ENCODE assay signal across 22 cellular contexts in genomic region chr1:89980605-89981004, GRCh38. TPM values are rescaled to one million over a fixed set of nuclear protein-coding genes. Genes with fewer than 3 reads are reported as not detected.
DNase-seq lines count a peak whose midpoint lies in the region; ATAC-seq and TF ChIP-seq lines count a peak whose summit lies in the region.
"Had no signal": no experiment of that assay in that cellular context is flagged by ENCODE, and none has a peak within 500 bp of the region (broad histone marks: within the 10 kb centered on the region; RNA-seq: fewer than 3 reads in every experiment).

No MANE protein-coding gene starts in this region.

- H3K4me3 ChIP-seq in mesenchymal stem cell (ENCODE audit: insufficient read depth in 1 of 2, low read depth in 1 of 2, low read length in 2 of 2): no peak overlapping the region
- H3K4me3 ChIP-seq: heart right ventricle, right atrium auricular region, vagina had no signal

- no peak overlapping the region for H3K4me3 Mint-ChIP-seq in WTC11
- H3K4me3 Mint-ChIP-seq: activated T-helper 17 cell treated with anti-CD3 and anti-CD28 coated beads, Interleukin-2, amount 50 U/mL, for 72 hours; T-cell had no signal

- H3K9ac ChIP-seq in mesenchymal stem cell (ENCODE audit: low read length): no peak overlapping the region

- no peak overlapping the region for H2AK5ac ChIP-seq in mesenchymal stem cell (ENCODE audit: low read length, severe bottlenecking)

- no peaks in the 10 kb centered on the region for H3K27me3 Mint-ChIP-seq in WTC11 (ENCODE audit: low read depth)
- H3K27me3 Mint-ChIP-seq: activated T-helper 17 cell treated with anti-CD3 and anti-CD28 coated beads, Interleukin-2, amount 50 U/mL, for 72 hours had no signal

- peak; percentile 67 for ATAC-seq in WTC11
- ATAC-seq in GM18520 (IDR thresholded peaks at IDR 0.05; ENCODE audit: unreplicated experiment): no peak
- no peak for ATAC-seq in HG02870 (IDR thresholded peaks at IDR 0.05; ENCODE audit: unreplicated experiment)
- ATAC-seq: activated T-helper 17 cell treated with anti-CD3 and anti-CD28 coated beads, Interleukin-2, amount 50 U/mL, for 72 hours; T-cell had no signal

- H2AFZ ChIP-seq in mesenchymal stem cell (ENCODE audit: low read depth, low read length): no peak overlapping the region

- H3K36me3 Mint-ChIP-seq in WTC11: peaks cover 4% of the 10 kb centered on the region; the same call in 1 of the 2 replicates
- H3K36me3 Mint-ChIP-seq: T-cell had no signal

- 0 out of 2 replicates have a peak overlapping the region, but pooled peaks have one; percentile 27 for H3K27ac Mint-ChIP-seq in WTC11
- H3K27ac Mint-ChIP-seq: activated T-helper 17 cell treated with anti-CD3 and anti-CD28 coated beads, Interleukin-2, amount 50 U/mL, for 72 hours; T-cell had no signal

- CTCF ChIA-PET in WTC11 (lab: Charles Lee): interaction anchor here (0.8 kb wide), 2 partner anchors 137 to 497 kb away, joined by 3 to 4 read pairs; no protein-coding TSS in a partner anchor

- no peaks in the 10 kb centered on the region for H3K9me3 ChIP-seq in mesenchymal stem cell (ENCODE audit: control insufficient read depth, low read length)
- H3K9me3 ChIP-seq: heart right ventricle, neutrophil, right atrium auricular region, vagina had no signal

- POLR2A ChIA-PET in WTC11 (lab: Charles Lee): no interaction called here

- H2BK12ac ChIP-seq in mesenchymal stem cell (ENCODE audit: low read length in 2 of 2): no peak overlapping the region

- no peak overlapping the region for H4K8ac ChIP-seq in mesenchymal stem cell (ENCODE audit: low read length)

- 88% methylated on average over 4 of the region's 4 CpGs for WGBS in mesenchymal stem cell

- DNase-seq in NCI-H2081 (lab: John Stamatoyannopoulos, UW) (peak; percentile 14 to 17), NCI-H2081 treated with DMSO at 0.1 percent for 48 hours (lab: John Stamatoyannopoulos, UW) (no peak), M059J (ENCODE audit: low read depth) (peak; percentile 76), WTC11 (ENCODE audit: low spot score) (no peak), mesenchymal stem cell (no peak)
- DNase-seq in activated effector memory CD4-positive, alpha-beta T cell treated with Interleukin-2 at 50 U/mL for 16 hours: no peak
- DNase-seq: DND-41; heart right ventricle; kidney glomerular epithelial cell; midbrain; NCI-H510A treated with DMSO at 0.1 percent for 48 hours; stimulated activated CD4-positive, alpha-beta T cell treated with anti-CD3 and anti-CD28 coated beads, Interleukin-1b, Interleukin-23, amount 100 ng/mL, for 48 hours; substantia nigra; T-cell had no signal

- H3K4ac ChIP-seq in mesenchymal stem cell (ENCODE audit: low read depth in 1 of 2, low read length in 2 of 2): no peak overlapping the region

- no peak overlapping the region for H3K27ac ChIP-seq in mesenchymal stem cell (ENCODE audit: low read length, poor library complexity, severe bottlenecking)
- H3K27ac ChIP-seq: HL-60, neutrophil, right atrium auricular region, vagina, VCaP had no signal

- peaks cover 12% of the 10 kb centered on the region for H3K4me1 Mint-ChIP-seq in WTC11
- H3K4me1 Mint-ChIP-seq: activated T-helper 17 cell treated with anti-CD3 and anti-CD28 coated beads, Interleukin-2, amount 50 U/mL, for 72 hours; T-cell had no signal

- H4K91ac ChIP-seq in mesenchymal stem cell (ENCODE audit: low read length): no peak overlapping the region

- no peaks in the 10 kb centered on the region for H3K79me1 ChIP-seq in mesenchymal stem cell (replicated peaks; ENCODE audit: low read length, poor library complexity, severe bottlenecking)

- H3K23ac ChIP-seq in mesenchymal stem cell (ENCODE audit: low read length in 2 of 2): no peak overlapping the region

- no peaks in the 10 kb centered on the region for H3K36me3 ChIP-seq in mesenchymal stem cell (ENCODE audit: control insufficient read depth in 1 of 2, insufficient read depth in 2 of 2, low read depth in 1 of 2, low read length in 2 of 2)
- H3K36me3 ChIP-seq: heart right ventricle, neutrophil, right atrium auricular region, vagina had no signal

- no peaks in the 10 kb centered on the region for H3K4me1 ChIP-seq in mesenchymal stem cell (ENCODE audit: control insufficient read depth, insufficient read depth, low read depth, low read length)
- H3K4me1 ChIP-seq: vagina had no signal

- H2BK120ac ChIP-seq in mesenchymal stem cell (ENCODE audit: low read depth, low read length): peak overlapping the region; percentile 49

- H3K4me2 ChIP-seq in mesenchymal stem cell (ENCODE audit: low read length, poor library complexity, severe bottlenecking): no peak overlapping the region

- H3K18ac ChIP-seq in mesenchymal stem cell (ENCODE audit: low read depth in 1 of 2, low read length in 2 of 2): no peak overlapping the region

- H2BK15ac ChIP-seq in mesenchymal stem cell (ENCODE audit: low read depth, poor library complexity, severe bottlenecking): no peak overlapping the region

- no peak overlapping the region for H3K14ac ChIP-seq in mesenchymal stem cell (ENCODE audit: low read length in 2 of 2)

- H2BK5ac ChIP-seq in mesenchymal stem cell (ENCODE audit: low read depth, low read length, poor library complexity, severe bottlenecking): no peak overlapping the region

- no peaks in the 10 kb centered on the region for H3K27me3 ChIP-seq in mesenchymal stem cell (ENCODE audit: control insufficient read depth in 1 of 2, insufficient read depth in 1 of 2, low read length in 2 of 2)
- H3K27me3 ChIP-seq: heart right ventricle, neutrophil, right atrium auricular region, vagina had no signal

- peaks cover 4% of the 10 kb centered on the region for H3K9me3 Mint-ChIP-seq in WTC11
- H3K9me3 Mint-ChIP-seq: activated T-helper 17 cell treated with anti-CD3 and anti-CD28 coated beads, Interleukin-2, amount 50 U/mL, for 72 hours; T-cell had no signal

- no peak for TF ChIP-seq CTCF in WTC11 (IDR thresholded peaks at IDR 0.05)

TF ChIP-seq in WTC11, 78 proteins besides CTCF, POLR2A, EP300 and RAD21 (continues in another document):
- TF ChIP-seq NFATC4 (CRISPR knock-in tag; IDR thresholded peaks at IDR 0.05) (no peak), SP1 (CRISPR knock-in tag; conservative IDR thresholded peaks at IDR 0.05) (no peak), FOXK1 (CRISPR knock-in tag; IDR thresholded peaks at IDR 0.05) (no peak), ESRRA (CRISPR knock-in tag; IDR thresholded peaks at IDR 0.05; ENCODE audit: borderline replicate concordance) (no peak), PREB (CRISPR knock-in tag; IDR thresholded peaks at IDR 0.05; ENCODE audit: borderline replicate concordance) (no peak), AFF4 (CRISPR knock-in tag; IDR thresholded peaks at IDR 0.05; ENCODE audit: borderline replicate concordance) (no peak), SMAD3 (CRISPR knock-in tag; IDR thresholded peaks at IDR 0.05; ENCODE audit: borderline replicate concordance) (no peak), ZNF423 (CRISPR knock-in tag; IDR thresholded peaks at IDR 0.05) (no peak), ZNF219 (CRISPR knock-in tag; IDR thresholded peaks at IDR 0.05; ENCODE audit: borderline replicate concordance) (no peak), JAZF1 (CRISPR knock-in tag; IDR thresholded peaks at IDR 0.05) (no peak), NFYB (CRISPR knock-in tag; conservative IDR thresholded peaks at IDR 0.05; ENCODE audit: low read depth) (no peak), CREM (CRISPR knock-in tag; IDR thresholded peaks at IDR 0.05) (no peak), OVOL2 (CRISPR knock-in tag; IDR thresholded peaks at IDR 0.05; ENCODE audit: borderline replicate concordance) (no peak), NR2C2 (CRISPR knock-in tag; IDR thresholded peaks at IDR 0.05) (no peak)

RNA-seq across cellular contexts. Expression of gene ZNF326, which starts 14.3 kb away (rescaled TPM):
- total RNA-seq in M059J (2014; rRNA removed; shearing (Covaris generic)): 4.5 and 6.9 TPM in 2 replicates
- total RNA-seq in WTC11 (2021): 27.8 to 32.7 TPM (median 28.5 TPM) in 3 replicates
- polyA plus RNA-seq in mesenchymal stem cell (2013, experiment 1 of 2): 15.3 TPM
- polyA plus RNA-seq in mesenchymal stem cell (2013, experiment 2 of 2): 15.0 TPM

Comparison
In these comparisons a context has a peak if more than half of its experiments do, and no peak if none do; other contexts are left out.
1. DNase-seq: peak in NCI-H2081 (2 of 2) and M059J (single experiment); none in NCI-H2081 treated with DMSO at 0.1 percent for 48 hours (single experiment), WTC11 (single experiment), mesenchymal stem cell (single experiment) and activated effector memory CD4-positive, alpha-beta T cell treated with Interleukin-2 at 50 U/mL for 16 hours (single experiment).